ENCODE assay signal across 24 cellular contexts in genomic region chr3:56830884-56831283, GRCh38. TPM values are rescaled to one million over a fixed set of nuclear protein-coding genes. Genes with fewer than 3 reads are reported as not detected.
DNase-seq lines count a peak whose midpoint lies in the region; ATAC-seq, FAIRE-seq and TF ChIP-seq lines count a peak whose summit lies in the region.
"Had no signal": no experiment of that assay in that cellular context is flagged by ENCODE, and none has a peak within 500 bp of the region (broad histone marks: within the 10 kb centered on the region; RNA-seq: fewer than 3 reads in every experiment).

No MANE protein-coding gene starts in this region.

- 34% methylated on average over 2 of the region's 2 CpGs for WGBS in right lobe of liver (ENCODE audit: insufficient coverage, low coverage, low lambda C conversion rate, missing lambda C conversion rate)
- WGBS in aorta, 2 donors, result 91 to 92% methylated on average over 2 of the region's 2 CpGs

- CTCF ChIA-PET in WTC11 (lab: Charles Lee), result interaction anchor here (0.6 to 0.9 kb wide), 2 partner anchors 158 to 209 kb away, joined by 3 to 4 read pairs; no protein-coding TSS in a partner anchor

- H3K36me3 Mint-ChIP-seq in WTC11, result no peaks in the 10 kb centered on the region

- POLR2A ChIA-PET in WTC11 (lab: Charles Lee), result no interaction called here

- intact Hi-C loops in right lobe of liver (cut with DNase I), result no loop called here
- intact Hi-C loops in aorta (cut with DNase I), result no loop called here

- no peaks in the 10 kb centered on the region for H3K9me3 Mint-ChIP-seq in WTC11

- H3K27me3 ChIP-seq in right lobe of liver (no peaks in the 10 kb centered on the region), aorta (ENCODE audit: control insufficient read depth in 1 of 2, insufficient read depth in 2 of 2, low read length in 1 of 2) (no peaks in the 10 kb centered on the region)
- H3K27me3 ChIP-seq: BE2C had no signal

- H3K36me3 ChIP-seq in right lobe of liver (no peaks in the 10 kb centered on the region), aorta (ENCODE audit: control insufficient read depth in 1 of 2, insufficient read depth in 2 of 2, low read length in 1 of 2) (no peaks in the 10 kb centered on the region)
- H3K36me3 ChIP-seq: BE2C; BLaER1 treated with 17β-estradiol and CSF1 and Interleukin-3, amounts not matched to agents 10 nM and 100 nM had no signal

- FAIRE-seq in H54 (lab: Jason Lieb, UNC), result peak; percentile 27
- FAIRE-seq: A549, GM12891, GM18507 had no signal

- no peaks in the 10 kb centered on the region for H3K27me3 Mint-ChIP-seq in WTC11 (ENCODE audit: low read depth)
- H3K27me3 Mint-ChIP-seq: CD4-positive, alpha-beta memory T cell had no signal

- ATAC-seq in WTC11 (no peak), left lobe of liver (peak; percentile 89), right lobe of liver (peak; percentile 64 to 94 (median 78)), aorta (ENCODE audit: low FRiP score) (no peak), GM21390 (IDR thresholded peaks at IDR 0.05; ENCODE audit: unreplicated experiment) (no peak), HG03175 (IDR thresholded peaks at IDR 0.05; ENCODE audit: unreplicated experiment) (no peak)
- ATAC-seq: A549, HCT116 had no signal

- H3K4me3 ChIP-seq in right lobe of liver (no peak overlapping the region), aorta (ENCODE audit: low read length in 2 of 2) (no peak overlapping the region)
- H3K4me3 ChIP-seq: A549; BLaER1 treated with 17β-estradiol and CSF1 and Interleukin-3, amounts not matched to agents 10 nM and 100 nM had no signal

- H3K4me1 ChIP-seq in right lobe of liver (peaks cover 0 to 14% (median 0%) of the 10 kb centered on the region in 4 donors), aorta (ENCODE audit: control insufficient read depth in 1 of 2, insufficient read depth in 2 of 2, low read length in 2 of 2) (no peaks in the 10 kb centered on the region)
- H3K4me1 ChIP-seq: BE2C had no signal

- H3K27ac Mint-ChIP-seq in WTC11, result no peak overlapping the region

- DNase-seq in H54 (ENCODE audit: insufficient read length, low spot score), result no peak
- DNase-seq in WTC11 (ENCODE audit: low spot score), result no peak
- no peak for DNase-seq in left lobe of liver (ENCODE audit: low spot score)
- DNase-seq in right lobe of liver, result no peak
- DNase-seq in aorta, result no peak
- DNase-seq: 8988T; ACHN; AML-193; BE2C; Calu3; CD4-positive, alpha-beta memory T cell; COR-L47; DMS53; DMS79 treated with DMSO at 0.1 percent for 48 hours; GF-D8; GOT3; H7 had no signal

- H3K4me3 Mint-ChIP-seq in WTC11, result no peak overlapping the region
- H3K4me3 Mint-ChIP-seq: CD4-positive, alpha-beta memory T cell had no signal

- H3K9me3 ChIP-seq in right lobe of liver (no peaks in the 10 kb centered on the region), aorta (ENCODE audit: control insufficient read depth, low read length) (no peaks in the 10 kb centered on the region)
- H3K9me3 ChIP-seq: A549; BE2C; BLaER1 treated with 17β-estradiol and CSF1 and Interleukin-3, amounts not matched to agents 10 nM and 100 nM had no signal

- TF ChIP-seq POLR2A in H54 (IDR thresholded peaks at IDR 0.05; ENCODE audit: low read depth, low read length) (no peak), right lobe of liver (IDR thresholded peaks at IDR 0.05) (no peak)

- TF ChIP-seq CTCF in WTC11 (IDR thresholded peaks at IDR 0.05) (no peak), right lobe of liver (IDR thresholded peaks at IDR 0.05) (no peak)

- no peak overlapping the region for H3K27ac ChIP-seq in right lobe of liver
- H3K27ac ChIP-seq in aorta (ENCODE audit: low read depth in 1 of 2, low read length in 2 of 2), result no peak overlapping the region
- H3K27ac ChIP-seq: A549; BLaER1 treated with 17β-estradiol and CSF1 and Interleukin-3, amounts not matched to agents 10 nM and 100 nM had no signal

- peaks cover 4% of the 10 kb centered on the region for H3K4me1 Mint-ChIP-seq in WTC11

TF ChIP-seq in WTC11, 78 proteins besides CTCF, POLR2A, EP300 and RAD21:
- TF ChIP-seq ZMAT4 (CRISPR knock-in tag; IDR thresholded peaks at IDR 0.05) (no peak), NR3C1 (CRISPR knock-in tag; conservative IDR thresholded peaks at IDR 0.05; ENCODE audit: low read depth) (no peak), OVOL2 (CRISPR knock-in tag; IDR thresholded peaks at IDR 0.05; ENCODE audit: borderline replicate concordance) (no peak), GABPB1 (CRISPR knock-in tag; IDR thresholded peaks at IDR 0.05) (peak; percentile 84), TEAD4 (CRISPR knock-in tag; IDR thresholded peaks at IDR 0.05) (no peak), ATF2 (CRISPR knock-in tag; IDR thresholded peaks at IDR 0.05; ENCODE audit: borderline replicate concordance, low read depth) (no peak), GRHL2 (CRISPR knock-in tag; IDR thresholded peaks at IDR 0.05; ENCODE audit: insufficient replicate concordance, severe bottlenecking) (no peak)

RNA-seq across cellular contexts. Expression of gene ARHGEF3, which starts 29.1 kb away (rescaled TPM):
- total RNA-seq in WTC11 (2021) (4.6 to 7.9 TPM (median 7.5 TPM) in 3 replicates), left lobe of liver (1.5 TPM), right lobe of liver (1 to 10 TPM; 1.0 to 2.9 (median 1.6) TPM), aorta (10 to 100 TPM; 17.4 to 41.6 TPM)
- 1 to 10 TPM; 1.6 to 2.5 TPM for polyA plus RNA-seq in aorta

Comparison
In these comparisons a context has a peak if more than half of its experiments do, and no peak if none do; other contexts are left out.
1. ATAC-seq: peak in left lobe of liver (single experiment) and right lobe of liver (4 of 4); none in WTC11 (single experiment), aorta (single experiment), GM21390 (single experiment) and HG03175 (single experiment).